In genomic region chr2:36481709-36482108, GRCh38 we compare ENCODE assay signal across 1 cellular context.
TF ChIP-seq lines count a peak whose summit lies in the region.

No MANE protein-coding gene starts in this region.

TF ChIP-seq in HepG2, 621 proteins besides CTCF, POLR2A, EP300 and RAD21 (continued from another document):
- no peak for TF ChIP-seq ARID5B (CRISPR knock-in tag; IDR thresholded peaks at IDR 0.05)
TF ChIP-seq in HepG2: peak in this region for 1.
